Comparison of ENCODE assay signal across 8 cellular contexts in the genomic region with DNA sequence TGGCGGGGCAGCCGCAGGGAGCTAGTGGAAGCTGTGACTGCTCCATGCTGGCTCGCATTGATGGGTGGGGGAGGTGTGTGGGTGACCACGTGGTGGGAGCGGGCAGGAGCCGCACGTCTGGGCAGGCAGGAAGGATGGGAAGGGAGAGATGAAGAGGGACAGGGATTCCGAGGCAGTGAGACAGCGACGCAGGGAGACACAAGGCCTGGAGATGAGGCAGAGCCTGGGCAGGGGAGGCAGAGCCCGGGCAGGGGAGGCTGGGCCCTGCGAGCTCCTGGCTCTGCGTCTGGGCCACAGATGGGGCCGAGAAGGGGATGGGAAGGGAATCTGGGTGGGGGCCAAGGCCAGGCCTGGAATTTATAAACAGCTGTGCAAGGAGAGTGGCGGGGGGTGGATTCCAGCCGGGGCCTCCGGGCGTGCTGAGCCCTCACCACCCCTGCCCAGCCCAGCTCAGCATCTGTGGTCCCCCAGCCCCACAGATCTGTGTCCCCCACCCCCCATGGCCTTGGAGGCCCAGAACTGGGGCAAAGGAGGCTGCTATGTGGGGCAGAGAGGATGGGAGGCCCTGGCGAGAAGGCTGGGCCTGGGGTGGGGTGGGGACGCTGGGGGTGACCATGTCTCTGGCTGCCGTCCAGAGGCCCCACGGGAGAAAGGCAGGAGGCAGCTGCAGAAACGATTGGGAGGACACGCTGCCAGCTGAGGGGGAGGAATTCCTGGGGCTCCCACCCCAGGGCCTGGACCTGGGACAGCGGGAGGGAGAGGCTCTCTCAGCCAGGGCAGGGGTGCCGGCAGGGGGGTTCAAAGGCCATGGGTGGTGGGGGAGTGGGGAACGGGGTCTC. TPM values are rescaled to one million over a fixed set of nuclear protein-coding genes. Genes with fewer than 3 reads are reported as not detected.
DNase-seq lines count a peak whose midpoint lies in the region; ATAC-seq, FAIRE-seq and TF ChIP-seq lines count a peak whose summit lies in the region.

No MANE protein-coding gene starts in this region.

- H3K27me3 Mint-ChIP-seq in naive thymus-derived CD8-positive, alpha-beta T cell: peaks cover 15 to 52% (median 37%) of the 10 kb centered on the region in 5 donors
- H3K27me3 Mint-ChIP-seq in T-helper 2 cell treated with Interferon-gamma antibody and Interleukin-4, amounts not matched to agents 5 μg/mL and 100 μg/mL, for 36 hours (ENCODE audit: low read depth): peaks cover 13% of the 10 kb centered on the region

- no peaks in the 10 kb centered on the region for H4K20me1 ChIP-seq in hepatocyte (ENCODE audit: insufficient read depth, poor library complexity, severe bottlenecking)

- no peak overlapping the region for H3K4me3 Mint-ChIP-seq in naive thymus-derived CD8-positive, alpha-beta T cell
- no peak overlapping the region for H3K4me3 Mint-ChIP-seq in T-helper 2 cell treated with Interferon-gamma antibody and Interleukin-4, amounts not matched to agents 5 μg/mL and 100 μg/mL, for 36 hours

- H3K9me3 Mint-ChIP-seq in naive thymus-derived CD8-positive, alpha-beta T cell: peaks cover 0 to 14% (median 0%) of the 10 kb centered on the region in 9 donors
- H3K9me3 Mint-ChIP-seq in T-helper 2 cell treated with Interferon-gamma antibody and Interleukin-4, amounts not matched to agents 5 μg/mL and 100 μg/mL, for 36 hours: no peaks in the 10 kb centered on the region

- peak; percentile 24; the same call in 1 of the 2 replicates for TF ChIP-seq POLR2A in H54 (IDR thresholded peaks at IDR 0.05; ENCODE audit: low read depth, low read length)

- 39% methylated on average over 12 of the region's 27 CpGs for WGBS in hepatocyte (ENCODE audit: low lambda C conversion rate, missing lambda C conversion rate)

- H3K36me3 ChIP-seq in hepatocyte (replicated peaks; ENCODE audit: insufficient read depth, low read depth): no peaks in the 10 kb centered on the region

- H3K4me1 ChIP-seq in hepatocyte (ENCODE audit: insufficient read depth): peaks cover 33% of the 10 kb centered on the region

- peaks cover 34% of the 10 kb centered on the region for H3K79me2 ChIP-seq in hepatocyte

- no peak overlapping the region for H3K4me3 ChIP-seq in hepatocyte
- H3K4me3 ChIP-seq in skeletal muscle cell (ENCODE audit: low read depth, low read length): peak overlapping the region; percentile 29

- DNase-seq in H54 (ENCODE audit: insufficient read length, low spot score): peak; percentile 75
- peak in 52 of 58 donors; percentile 19 to 77 (median 52) for DNase-seq in anterior cingulate cortex (lab: John Stamatoyannopoulos, UW)
- peak; percentile 93 for DNase-seq in hepatocyte (ENCODE audit: low spot score)
- DNase-seq in skeletal muscle cell (ENCODE audit: low read depth): peak; percentile 99
- DNase-seq in naive thymus-derived CD8-positive, alpha-beta T cell: no peak
- no peak for DNase-seq in T-helper 2 cell treated with Interferon-gamma antibody and Interleukin-4, amounts not matched to agents 5 μg/mL and 100 μg/mL, for 36 hours (ENCODE audit: low spot score)

- no peaks in the 10 kb centered on the region for H3K9me2 ChIP-seq in hepatocyte (replicated peaks; ENCODE audit: insufficient read depth)

- peaks cover 0 to 6% (median under 1%) of the 10 kb centered on the region in 3 donors for H3K36me3 Mint-ChIP-seq in naive thymus-derived CD8-positive, alpha-beta T cell
- no peaks in the 10 kb centered on the region for H3K36me3 Mint-ChIP-seq in T-helper 2 cell treated with Interferon-gamma antibody and Interleukin-4, amounts not matched to agents 5 μg/mL and 100 μg/mL, for 36 hours (ENCODE audit: low read depth)

- H3K27ac Mint-ChIP-seq in naive thymus-derived CD8-positive, alpha-beta T cell: no peak overlapping the region
- H3K27ac Mint-ChIP-seq in T-helper 2 cell treated with Interferon-gamma antibody and Interleukin-4, amounts not matched to agents 5 μg/mL and 100 μg/mL, for 36 hours: no peak overlapping the region

- no peaks in the 10 kb centered on the region for H3K4me1 Mint-ChIP-seq in naive thymus-derived CD8-positive, alpha-beta T cell
- H3K4me1 Mint-ChIP-seq in T-helper 2 cell treated with Interferon-gamma antibody and Interleukin-4, amounts not matched to agents 5 μg/mL and 100 μg/mL, for 36 hours (ENCODE audit: low read depth): no peaks in the 10 kb centered on the region

- peak overlapping the region; percentile 97 for H3K27ac ChIP-seq in hepatocyte

- no peak for TF ChIP-seq CTCF in hepatocyte (IDR thresholded peaks at IDR 0.05; ENCODE audit: poor library complexity)

- H3K27me3 ChIP-seq in hepatocyte: no peaks in the 10 kb centered on the region

- no peak for FAIRE-seq in H54 (lab: Jason Lieb, UNC)

- peak overlapping the region; percentile 75 for H3K4me2 ChIP-seq in hepatocyte

- H3K9me3 ChIP-seq in hepatocyte (ENCODE audit: low read depth): no peaks in the 10 kb centered on the region

- no peak for ATAC-seq in naive thymus-derived CD8-positive, alpha-beta T cell
- ATAC-seq in GM21381 (IDR thresholded peaks at IDR 0.05; ENCODE audit: unreplicated experiment): no peak
- no peak for ATAC-seq in HG02759 (IDR thresholded peaks at IDR 0.05; ENCODE audit: unreplicated experiment)

- no peak overlapping the region for H2AFZ ChIP-seq in hepatocyte

- POLR2A ChIA-PET in naive thymus-derived CD8-positive, alpha-beta T cell (lab: Charles Lee): no interaction called here

RNA-seq across cellular contexts. Expression of a gene that starts 6.0 kb away (rescaled TPM):
- 17.8 and 20.8 TPM in 2 replicates for total RNA-seq in hepatocyte
- polyA plus RNA-seq in hepatocyte: 104 and 120 TPM in 2 replicates
- not detected for total RNA-seq in naive thymus-derived CD8-positive, alpha-beta T cell
- not detected for polyA plus RNA-seq in naive thymus-derived CD8-positive, alpha-beta T cell

RNA-seq across cellular contexts. Expression of a gene that starts 26.1 kb away (rescaled TPM):
- 93.3 and 139 TPM in 2 replicates for total RNA-seq in hepatocyte
- 91.5 and 96.7 TPM in 2 replicates for polyA plus RNA-seq in hepatocyte
- total RNA-seq in naive thymus-derived CD8-positive, alpha-beta T cell: 100 to 1,000 TPM; 847 to 882 TPM
- 100 to 1,000 TPM; 266 to 443 (median 273) TPM for polyA plus RNA-seq in naive thymus-derived CD8-positive, alpha-beta T cell

RNA-seq across cellular contexts. Expression of a gene that starts 59.2 kb away (rescaled TPM):
- 140 and 143 TPM in 2 replicates for total RNA-seq in hepatocyte
- 215 and 217 TPM in 2 replicates for polyA plus RNA-seq in hepatocyte
- 10 to 100 TPM; 93.3 to 97.4 TPM for total RNA-seq in naive thymus-derived CD8-positive, alpha-beta T cell
- polyA plus RNA-seq in naive thymus-derived CD8-positive, alpha-beta T cell: 100 to 1,000 TPM; 312 to 427 (median 418) TPM

Comparison
In these comparisons a context has a peak if more than half of its experiments do, and no peak if none do; other contexts are left out.
1. DNase-seq: peak in H54 (single experiment), anterior cingulate cortex (52 of 58), hepatocyte (single experiment) and skeletal muscle cell (single experiment); none in naive thymus-derived CD8-positive, alpha-beta T cell (0 of 10) and T-helper 2 cell treated with Interferon-gamma antibody and Interleukin-4, amounts not matched to agents 5 μg/mL and 100 μg/mL, for 36 hours (single experiment).
2. RNA of a gene that starts 6.0 kb away (total RNA-seq): 17.8 to 20.8 TPM in hepatocyte; not detected in naive thymus-derived CD8-positive, alpha-beta T cell; every median in the first group is over 10 times any median in the second.